In the genomic region with DNA sequence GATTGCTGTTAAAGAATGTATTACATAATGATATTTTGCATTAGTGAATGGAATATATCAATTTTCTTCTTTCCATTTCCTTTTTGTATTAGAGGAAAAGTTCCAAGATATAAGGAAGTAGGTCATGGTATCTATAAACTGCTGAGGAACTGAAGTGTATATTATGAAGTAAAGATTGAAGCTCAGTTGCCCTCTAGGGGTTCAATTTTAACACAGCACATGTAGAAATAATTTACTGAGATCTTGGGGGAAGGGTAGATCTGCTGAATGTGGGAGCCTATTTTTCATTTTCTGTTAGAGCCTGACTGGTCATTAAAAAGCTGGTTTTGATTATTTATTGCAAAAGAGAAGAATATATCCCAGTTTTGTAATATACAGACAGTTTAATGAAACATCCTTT, we compare ENCODE assay signal across 1 cellular context.
TF ChIP-seq lines count a peak whose summit lies in the region.

No MANE protein-coding gene starts in this region.

TF ChIP-seq in GM12878, 131 proteins besides CTCF, POLR2A, EP300 and RAD21 (continued from another document):
- TF ChIP-seq PRDM15 (CRISPR knock-in tag; IDR thresholded peaks at IDR 0.05) (no peak), IRF5 (IDR thresholded peaks at IDR 0.05; ENCODE audit: borderline replicate concordance) (no peak), CEBPB (IDR thresholded peaks at IDR 0.05; ENCODE audit: borderline replicate concordance in 1 of 2, low read depth in 2 of 2, low read length in 2 of 2) (no peak), RFX5 (IDR thresholded peaks at IDR 0.05; ENCODE audit: low read depth, low read length) (no peak), BCLAF1 (IDR thresholded peaks at IDR 0.05) (no peak), NKRF (conservative IDR thresholded peaks at IDR 0.05) (0 out of 2 replicates have a peak, but pooled peaks have one; percentile 25), SRF (IDR thresholded peaks at IDR 0.05; ENCODE audit: low read depth in 2 of 2, low read length in 2 of 2) (no peak), CHD2 (IDR thresholded peaks at IDR 0.05; ENCODE audit: borderline replicate concordance, low read depth, low read length) (peak; percentile 38; the same call in 1 of the 2 replicates), EZH2 (IDR thresholded peaks at IDR 0.05; ENCODE audit: borderline replicate concordance, control insufficient read depth, low read depth, low read length) (no peak), TAF1 (IDR thresholded peaks at IDR 0.05; ENCODE audit: borderline replicate concordance, low read depth, low read length) (no peak), ZSCAN29 (IDR thresholded peaks at IDR 0.05) (no peak), NRF1 (conservative IDR thresholded peaks at IDR 0.05; ENCODE audit: low read depth, low read length) (no peak), MYC (IDR thresholded peaks at IDR 0.05; ENCODE audit: insufficient read depth, insufficient read length, insufficient replicate concordance, low read length, severe bottlenecking) (no peak), PBX3 (IDR thresholded peaks at IDR 0.05; ENCODE audit: insufficient replicate concordance, low read depth, low read length) (no peak), JUND (IDR thresholded peaks at IDR 0.05; ENCODE audit: low read depth, low read length) (no peak), IKZF2 (IDR thresholded peaks at IDR 0.05) (0 out of 4 replicates have a peak, but pooled peaks of 1 of the 2 experiments have one; percentile 32), ZNF217 (IDR thresholded peaks at IDR 0.05) (no peak), TCF3 (IDR thresholded peaks at IDR 0.05; ENCODE audit: borderline replicate concordance, insufficient read depth, low read depth, low read length) (no peak), RUNX3 (IDR thresholded peaks at IDR 0.05; ENCODE audit: low read length) (no peak)
- TF ChIP-seq, protein P1, sequence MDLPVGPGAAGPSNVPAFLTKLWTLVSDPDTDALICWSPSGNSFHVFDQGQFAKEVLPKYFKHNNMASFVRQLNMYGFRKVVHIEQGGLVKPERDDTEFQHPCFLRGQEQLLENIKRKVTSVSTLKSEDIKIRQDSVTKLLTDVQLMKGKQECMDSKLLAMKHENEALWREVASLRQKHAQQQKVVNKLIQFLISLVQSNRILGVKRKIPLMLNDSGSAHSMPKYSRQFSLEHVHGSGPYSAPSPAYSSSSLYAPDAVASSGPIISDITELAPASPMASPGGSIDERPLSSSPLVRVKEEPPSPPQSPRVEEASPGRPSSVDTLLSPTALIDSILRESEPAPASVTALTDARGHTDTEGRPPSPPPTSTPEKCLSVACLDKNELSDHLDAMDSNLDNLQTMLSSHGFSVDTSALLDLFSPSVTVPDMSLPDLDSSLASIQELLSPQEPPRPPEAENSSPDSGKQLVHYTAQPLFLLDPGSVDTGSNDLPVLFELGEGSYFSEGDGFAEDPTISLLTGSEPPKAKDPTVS (IDR thresholded peaks at IDR 0.05; ENCODE audit: low read depth, low read length) = no peak
- TF ChIP-seq, protein P2, sequence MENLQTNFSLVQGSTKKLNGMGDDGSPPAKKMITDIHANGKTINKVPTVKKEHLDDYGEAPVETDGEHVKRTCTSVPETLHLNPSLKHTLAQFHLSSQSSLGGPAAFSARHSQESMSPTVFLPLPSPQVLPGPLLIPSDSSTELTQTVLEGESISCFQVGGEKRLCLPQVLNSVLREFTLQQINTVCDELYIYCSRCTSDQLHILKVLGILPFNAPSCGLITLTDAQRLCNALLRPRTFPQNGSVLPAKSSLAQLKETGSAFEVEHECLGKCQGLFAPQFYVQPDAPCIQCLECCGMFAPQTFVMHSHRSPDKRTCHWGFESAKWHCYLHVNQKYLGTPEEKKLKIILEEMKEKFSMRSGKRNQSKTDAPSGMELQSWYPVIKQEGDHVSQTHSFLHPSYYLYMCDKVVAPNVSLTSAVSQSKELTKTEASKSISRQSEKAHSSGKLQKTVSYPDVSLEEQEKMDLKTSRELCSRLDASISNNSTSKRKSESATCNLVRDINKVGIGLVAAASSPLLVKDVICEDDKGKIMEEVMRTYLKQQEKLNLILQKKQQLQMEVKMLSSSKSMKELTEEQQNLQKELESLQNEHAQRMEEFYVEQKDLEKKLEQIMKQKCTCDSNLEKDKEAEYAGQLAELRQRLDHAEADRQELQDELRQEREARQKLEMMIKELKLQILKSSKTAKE (IDR thresholded peaks at IDR 0.05; ENCODE audit: low read depth, poor library complexity, severe bottlenecking) = peak; percentile 36
- TF ChIP-seq, protein P3, sequence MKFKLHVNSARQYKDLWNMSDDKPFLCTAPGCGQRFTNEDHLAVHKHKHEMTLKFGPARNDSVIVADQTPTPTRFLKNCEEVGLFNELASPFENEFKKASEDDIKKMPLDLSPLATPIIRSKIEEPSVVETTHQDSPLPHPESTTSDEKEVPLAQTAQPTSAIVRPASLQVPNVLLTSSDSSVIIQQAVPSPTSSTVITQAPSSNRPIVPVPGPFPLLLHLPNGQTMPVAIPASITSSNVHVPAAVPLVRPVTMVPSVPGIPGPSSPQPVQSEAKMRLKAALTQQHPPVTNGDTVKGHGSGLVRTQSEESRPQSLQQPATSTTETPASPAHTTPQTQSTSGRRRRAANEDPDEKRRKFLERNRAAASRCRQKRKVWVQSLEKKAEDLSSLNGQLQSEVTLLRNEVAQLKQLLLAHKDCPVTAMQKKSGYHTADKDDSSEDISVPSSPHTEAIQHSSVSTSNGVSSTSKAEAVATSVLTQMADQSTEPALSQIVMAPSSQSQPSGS (IDR thresholded peaks at IDR 0.05; ENCODE audit: low read length) = no peak
TF ChIP-seq in GM12878: peak in this region for 12.
